In genomic region chr1:38326135-38326534, GRCh38 we compare ENCODE assay signal across 25 cellular contexts.
"Had no signal": no experiment of that assay in that cellular context is flagged by ENCODE, and none has a peak within 500 bp of the region (broad histone marks: within the 10 kb centered on the region; RNA-seq: fewer than 3 reads in every experiment).

No MANE protein-coding gene starts in this region.

- FAIRE-seq: kidney, pancreas had no signal

- H3K4me3 ChIP-seq: esophagus squamous epithelium, hepatocyte, left ventricle myocardium inferior, lower lobe of right lung, pancreas, tibial artery, upper lobe of left lung, uterus had no signal

- H3K79me2 ChIP-seq: hepatocyte had no signal

- H3K27ac Mint-ChIP-seq: dendritic cell treated with granulocyte-macrophage colony-stimulating factor and Interleukin-4, amounts not matched to agents 40 ng/mL and 50 ng/mL, for 4 days; effector memory CD8-positive, alpha-beta T cell; memory B cell; mesothelial cell of epicardium; natural killer cell; progenitor cell of endocrine pancreas; stimulated activated effector memory CD8-positive, alpha-beta T cell treated with anti-CD3 and anti-CD28 coated beads, Interleukin-12 subunit alpha, Interleukin-12 subunit beta, amount 100 ng/mL, for 72 hours had no signal

- H3K4me1 ChIP-seq: esophagus squamous epithelium, left ventricle myocardium inferior, lower lobe of right lung, pancreas, uterus had no signal

- H3K9me3 Mint-ChIP-seq: dendritic cell treated with granulocyte-macrophage colony-stimulating factor and Interleukin-4, amounts not matched to agents 40 ng/mL and 50 ng/mL, for 4 days; natural killer cell; stimulated activated effector memory CD8-positive, alpha-beta T cell treated with anti-CD3 and anti-CD28 coated beads, Interleukin-12 subunit alpha, Interleukin-12 subunit beta, amount 100 ng/mL, for 72 hours had no signal

- H3K4me3 Mint-ChIP-seq: dendritic cell treated with granulocyte-macrophage colony-stimulating factor and Interleukin-4, amounts not matched to agents 40 ng/mL and 50 ng/mL, for 4 days; effector memory CD8-positive, alpha-beta T cell; memory B cell; mesothelial cell of epicardium; natural killer cell; neural crest cell; stimulated activated effector memory CD8-positive, alpha-beta T cell treated with anti-CD3 and anti-CD28 coated beads, Interleukin-12 subunit alpha, Interleukin-12 subunit beta, amount 100 ng/mL, for 72 hours had no signal

- H2AFZ ChIP-seq: hepatocyte had no signal

- H3K4me1 Mint-ChIP-seq: natural killer cell; neural crest cell; stimulated activated effector memory CD8-positive, alpha-beta T cell treated with anti-CD3 and anti-CD28 coated beads, Interleukin-12 subunit alpha, Interleukin-12 subunit beta, amount 100 ng/mL, for 72 hours had no signal

- ATAC-seq: effector memory CD8-positive, alpha-beta T cell; left cardiac atrium; lower lobe of right lung; natural killer cell; pancreas; right cardiac atrium; stimulated activated effector memory CD8-positive, alpha-beta T cell treated with anti-CD3 and anti-CD28 coated beads, Interleukin-12 subunit alpha, Interleukin-12 subunit beta, amount 100 ng/mL, for 72 hours; stimulated activated naive CD8-positive, alpha-beta T cell treated with anti-CD3 and anti-CD28 coated beads, Interleukin-15, Interleukin-2, amounts not matched to agents 100 U/mL and 50 U/mL, for 24 hours had no signal

- H3K36me3 ChIP-seq: esophagus squamous epithelium, left ventricle myocardium inferior, lower lobe of right lung, pancreas, tibial artery, upper lobe of left lung, uterus had no signal

- H3K27ac ChIP-seq: epithelial cell of prostate, esophagus squamous epithelium, hepatocyte, left ventricle myocardium inferior, lower lobe of right lung, pancreas, tibial artery, upper lobe of left lung, uterus had no signal

- H3K9me3 ChIP-seq: esophagus squamous epithelium, lower lobe of right lung, pancreas, upper lobe of left lung, uterus had no signal

- H3K4me2 ChIP-seq: hepatocyte had no signal

- H3K27me3 ChIP-seq: upper lobe of left lung, uterus had no signal

- H3K36me3 Mint-ChIP-seq: mesothelial cell of epicardium; natural killer cell; stimulated activated effector memory CD8-positive, alpha-beta T cell treated with anti-CD3 and anti-CD28 coated beads, Interleukin-12 subunit alpha, Interleukin-12 subunit beta, amount 100 ng/mL, for 72 hours had no signal

- DNase-seq: effector memory CD8-positive, alpha-beta T cell; esophagus squamous epithelium; foreskin melanocyte; kidney; left cardiac atrium; left ventricle myocardium inferior; lower lobe of right lung; natural killer cell; occipital lobe; pancreas; right cardiac atrium; stimulated activated CD4-positive, alpha-beta T cell treated with anti-CD3 and anti-CD28 coated beads, Interleukin-4, amount 100 ng/mL, for 1 hour; stimulated activated CD8-positive, alpha-beta memory T cell treated with anti-CD3 and anti-CD28 coated beads, Interleukin-4, amount 100 ng/mL, for 48 hours; stimulated activated naive CD8-positive, alpha-beta T cell treated with anti-CD3 and anti-CD28 coated beads, Interleukin-15, Interleukin-2, amounts not matched to agents 100 U/mL and 50 U/mL, for 24 hours; tibial artery; upper lobe of left lung; uterus had no signal
